In the genomic region with DNA sequence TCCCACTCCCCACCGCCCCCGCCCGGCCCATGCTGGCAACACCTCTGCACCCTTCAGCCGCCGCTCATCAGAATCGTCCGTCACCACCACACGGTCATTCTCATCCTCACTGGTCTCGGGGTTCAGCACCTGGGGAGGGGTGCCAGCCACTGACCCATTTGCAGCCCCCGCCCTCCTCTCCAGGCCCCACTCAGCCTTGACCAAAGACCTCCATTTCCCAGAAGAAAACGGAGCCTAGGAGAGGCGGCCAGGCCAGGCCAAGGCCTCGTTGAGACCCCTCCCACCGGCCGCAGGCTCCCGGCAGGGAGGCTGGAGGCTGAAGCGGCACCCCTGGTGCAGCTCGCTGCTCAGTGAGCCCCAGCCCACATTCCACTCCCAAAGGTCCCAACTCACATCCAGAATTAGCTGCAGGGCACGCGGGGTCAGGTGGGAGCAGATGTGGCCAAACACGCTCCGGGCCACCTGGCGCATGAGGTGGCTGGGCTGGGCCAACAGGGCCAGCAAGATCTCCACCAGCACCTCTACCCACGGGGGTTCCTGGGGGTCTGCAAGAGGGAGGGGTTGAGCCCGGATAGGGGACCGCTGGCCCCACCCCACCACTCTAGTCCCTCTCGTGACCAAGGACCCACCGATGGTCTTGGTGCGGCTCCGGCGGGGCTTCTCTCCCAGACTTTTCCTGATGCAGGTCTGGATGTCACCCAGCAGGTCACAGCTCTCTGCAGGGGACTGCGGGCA, we compare ENCODE assay signal across 2 cellular contexts.
TF ChIP-seq lines count a peak whose summit lies in the region.

No MANE protein-coding gene starts in this region.

TF ChIP-seq in HepG2, 621 proteins besides CTCF, POLR2A, EP300 and RAD21:
- peak; percentile 66; the same call in 1 of the 2 replicates for TF ChIP-seq RBFOX2 (IDR thresholded peaks at IDR 0.05; ENCODE audit: low read depth, low read length)
- TF ChIP-seq SCMH1 (CRISPR knock-in tag; IDR thresholded peaks at IDR 0.05; ENCODE audit: borderline replicate concordance) = no peak
- TF ChIP-seq ZNF484 (CRISPR knock-in tag; IDR thresholded peaks at IDR 0.05; ENCODE audit: borderline replicate concordance, low read depth) = no peak
- TF ChIP-seq ZNF788 (CRISPR knock-in tag; IDR thresholded peaks at IDR 0.05; ENCODE audit: borderline replicate concordance) = no peak
- TF ChIP-seq, protein P1, sequence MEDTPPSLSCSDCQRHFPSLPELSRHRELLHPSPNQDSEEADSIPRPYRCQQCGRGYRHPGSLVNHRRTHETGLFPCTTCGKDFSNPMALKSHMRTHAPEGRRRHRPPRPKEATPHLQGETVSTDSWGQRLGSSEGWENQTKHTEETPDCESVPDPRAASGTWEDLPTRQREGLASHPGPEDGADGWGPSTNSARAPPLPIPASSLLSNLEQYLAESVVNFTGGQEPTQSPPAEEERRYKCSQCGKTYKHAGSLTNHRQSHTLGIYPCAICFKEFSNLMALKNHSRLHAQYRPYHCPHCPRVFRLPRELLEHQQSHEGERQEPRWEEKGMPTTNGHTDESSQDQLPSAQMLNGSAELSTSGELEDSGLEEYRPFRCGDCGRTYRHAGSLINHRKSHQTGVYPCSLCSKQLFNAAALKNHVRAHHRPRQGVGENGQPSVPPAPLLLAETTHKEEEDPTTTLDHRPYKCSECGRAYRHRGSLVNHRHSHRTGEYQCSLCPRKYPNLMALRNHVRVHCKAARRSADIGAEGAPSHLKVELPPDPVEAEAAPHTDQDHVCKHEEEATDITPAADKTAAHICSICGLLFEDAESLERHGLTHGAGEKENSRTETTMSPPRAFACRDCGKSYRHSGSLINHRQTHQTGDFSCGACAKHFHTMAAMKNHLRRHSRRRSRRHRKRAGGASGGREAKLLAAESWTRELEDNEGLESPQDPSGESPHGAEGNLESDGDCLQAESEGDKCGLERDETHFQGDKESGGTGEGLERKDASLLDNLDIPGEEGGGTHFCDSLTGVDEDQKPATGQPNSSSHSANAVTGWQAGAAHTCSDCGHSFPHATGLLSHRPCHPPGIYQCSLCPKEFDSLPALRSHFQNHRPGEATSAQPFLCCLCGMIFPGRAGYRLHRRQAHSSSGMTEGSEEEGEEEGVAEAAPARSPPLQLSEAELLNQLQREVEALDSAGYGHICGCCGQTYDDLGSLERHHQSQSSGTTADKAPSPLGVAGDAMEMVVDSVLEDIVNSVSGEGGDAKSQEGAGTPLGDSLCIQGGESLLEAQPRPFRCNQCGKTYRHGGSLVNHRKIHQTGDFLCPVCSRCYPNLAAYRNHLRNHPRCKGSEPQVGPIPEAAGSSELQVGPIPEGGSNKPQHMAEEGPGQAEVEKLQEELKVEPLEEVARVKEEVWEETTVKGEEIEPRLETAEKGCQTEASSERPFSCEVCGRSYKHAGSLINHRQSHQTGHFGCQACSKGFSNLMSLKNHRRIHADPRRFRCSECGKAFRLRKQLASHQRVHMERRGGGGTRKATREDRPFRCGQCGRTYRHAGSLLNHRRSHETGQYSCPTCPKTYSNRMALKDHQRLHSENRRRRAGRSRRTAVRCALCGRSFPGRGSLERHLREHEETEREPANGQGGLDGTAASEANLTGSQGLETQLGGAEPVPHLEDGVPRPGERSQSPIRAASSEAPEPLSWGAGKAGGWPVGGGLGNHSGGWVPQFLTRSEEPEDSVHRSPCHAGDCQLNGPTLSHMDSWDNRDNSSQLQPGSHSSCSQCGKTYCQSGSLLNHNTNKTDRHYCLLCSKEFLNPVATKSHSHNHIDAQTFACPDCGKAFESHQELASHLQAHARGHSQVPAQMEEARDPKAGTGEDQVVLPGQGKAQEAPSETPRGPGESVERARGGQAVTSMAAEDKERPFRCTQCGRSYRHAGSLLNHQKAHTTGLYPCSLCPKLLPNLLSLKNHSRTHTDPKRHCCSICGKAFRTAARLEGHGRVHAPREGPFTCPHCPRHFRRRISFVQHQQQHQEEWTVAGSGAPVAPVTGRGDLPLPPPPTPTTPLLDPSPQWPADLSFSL (CRISPR knock-in tag; IDR thresholded peaks at IDR 0.05) = no peak
- TF ChIP-seq AGO2 (optimal IDR thresholded peaks at IDR 0.05; ENCODE audit: low read depth, low read length) = peak; percentile 90
- no peak for TF ChIP-seq LCORL (IDR thresholded peaks at IDR 0.05)
- no peak for TF ChIP-seq LCORL (CRISPR knock-in tag; IDR thresholded peaks at IDR 0.05)
- TF ChIP-seq ZFP37 (CRISPR knock-in tag; IDR thresholded peaks at IDR 0.05; ENCODE audit: borderline replicate concordance) = no peak
- TF ChIP-seq POLR2G (IDR thresholded peaks at IDR 0.05; ENCODE audit: low read depth, low read length) = peak; percentile 6; the same call in 1 of the 2 replicates
- TF ChIP-seq ESRRA (CRISPR knock-in tag; IDR thresholded peaks at IDR 0.05; ENCODE audit: low read depth) = no peak
- TF ChIP-seq KLF12 (CRISPR knock-in tag; IDR thresholded peaks at IDR 0.05; ENCODE audit: borderline replicate concordance) = no peak
- TF ChIP-seq GTF3A (CRISPR knock-in tag; conservative IDR thresholded peaks at IDR 0.05) = no peak
- no peak for TF ChIP-seq ATF6 (CRISPR knock-in tag; conservative IDR thresholded peaks at IDR 0.05)
- TF ChIP-seq ZNF644 (CRISPR knock-in tag; IDR thresholded peaks at IDR 0.05; ENCODE audit: low read depth) = no peak
- no peak for TF ChIP-seq NCOR1 (IDR thresholded peaks at IDR 0.05; ENCODE audit: borderline replicate concordance, low read length)
TF ChIP-seq in HepG2: peak in this region for 3.

TF ChIP-seq in GM12891, 5 proteins besides CTCF, POLR2A, EP300 and RAD21:
- TF ChIP-seq PAX5 (IDR thresholded peaks at IDR 0.05; ENCODE audit: insufficient read depth, low read length, severe bottlenecking) = no peak
- no peak for TF ChIP-seq TAF1 (IDR thresholded peaks at IDR 0.05; ENCODE audit: low read depth, low read length)
- no peak for TF ChIP-seq POLR2AphosphoS5 (IDR thresholded peaks at IDR 0.05; ENCODE audit: low read depth, low read length)
- no peak for TF ChIP-seq POU2F2 (IDR thresholded peaks at IDR 0.05; ENCODE audit: low read depth, low read length)
- TF ChIP-seq SPI1 (IDR thresholded peaks at IDR 0.05; ENCODE audit: low read depth, low read length) = no peak
